Comparison of ENCODE assay signal across 1 cellular context in genomic region chr12:132327351-132328171, GRCh38.
TF ChIP-seq lines count a peak whose summit lies in the region.

No MANE protein-coding gene starts in this region.

TF ChIP-seq in HEK293, 187 proteins besides CTCF, POLR2A, EP300 and RAD21 (continued from another document):
- TF ChIP-seq, protein P1, sequence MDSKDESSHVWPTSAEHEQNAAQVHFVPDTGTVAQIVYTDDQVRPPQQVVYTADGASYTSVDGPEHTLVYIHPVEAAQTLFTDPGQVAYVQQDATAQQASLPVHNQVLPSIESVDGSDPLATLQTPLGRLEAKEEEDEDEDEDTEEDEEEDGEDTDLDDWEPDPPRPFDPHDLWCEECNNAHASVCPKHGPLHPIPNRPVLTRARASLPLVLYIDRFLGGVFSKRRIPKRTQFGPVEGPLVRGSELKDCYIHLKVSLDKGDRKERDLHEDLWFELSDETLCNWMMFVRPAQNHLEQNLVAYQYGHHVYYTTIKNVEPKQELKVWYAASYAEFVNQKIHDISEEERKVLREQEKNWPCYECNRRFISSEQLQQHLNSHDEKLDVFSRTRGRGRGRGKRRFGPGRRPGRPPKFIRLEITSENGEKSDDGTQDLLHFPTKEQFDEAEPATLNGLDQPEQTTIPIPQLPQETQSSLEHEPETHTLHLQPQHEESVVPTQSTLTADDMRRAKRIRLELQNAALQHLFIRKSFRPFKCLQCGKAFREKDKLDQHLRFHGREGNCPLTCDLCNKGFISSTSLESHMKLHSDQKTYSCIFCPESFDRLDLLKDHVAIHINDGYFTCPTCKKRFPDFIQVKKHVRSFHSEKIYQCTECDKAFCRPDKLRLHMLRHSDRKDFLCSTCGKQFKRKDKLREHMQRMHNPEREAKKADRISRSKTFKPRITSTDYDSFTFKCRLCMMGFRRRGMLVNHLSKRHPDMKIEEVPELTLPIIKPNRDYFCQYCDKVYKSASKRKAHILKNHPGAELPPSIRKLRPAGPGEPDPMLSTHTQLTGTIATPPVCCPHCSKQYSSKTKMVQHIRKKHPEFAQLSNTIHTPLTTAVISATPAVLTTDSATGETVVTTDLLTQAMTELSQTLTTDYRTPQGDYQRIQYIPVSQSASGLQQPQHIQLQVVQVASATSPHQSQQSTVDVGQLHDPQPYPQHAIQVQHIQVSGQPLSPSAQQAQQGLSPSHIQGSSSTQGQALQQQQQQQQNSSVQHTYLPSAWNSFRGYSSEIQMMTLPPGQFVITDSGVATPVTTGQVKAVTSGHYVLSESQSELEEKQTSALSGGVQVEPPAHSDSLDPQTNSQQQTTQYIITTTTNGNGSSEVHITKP (tag by site-specific recombination; IDR thresholded peaks at IDR 0.05), result no peak
- TF ChIP-seq, protein P2, sequence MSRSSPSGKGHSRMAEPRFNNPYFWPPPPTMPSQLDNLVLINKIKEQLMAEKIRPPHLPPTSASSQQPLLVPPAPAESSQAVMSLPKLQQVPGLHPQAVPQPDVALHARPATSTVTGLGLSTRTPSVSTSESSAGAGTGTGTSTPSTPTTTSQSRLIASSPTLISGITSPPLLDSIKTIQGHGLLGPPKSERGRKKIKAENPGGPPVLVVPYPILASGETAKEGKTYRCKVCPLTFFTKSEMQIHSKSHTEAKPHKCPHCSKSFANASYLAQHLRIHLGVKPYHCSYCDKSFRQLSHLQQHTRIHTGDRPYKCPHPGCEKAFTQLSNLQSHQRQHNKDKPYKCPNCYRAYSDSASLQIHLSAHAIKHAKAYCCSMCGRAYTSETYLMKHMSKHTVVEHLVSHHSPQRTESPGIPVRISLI (tag by site-specific recombination; IDR thresholded peaks at IDR 0.05), result no peak
- TF ChIP-seq ZBTB49 (tag by site-specific recombination; IDR thresholded peaks at IDR 0.05; ENCODE audit: low read depth), result no peak
- TF ChIP-seq ZNF133 (tag by site-specific recombination; IDR thresholded peaks at IDR 0.05), result no peak
- no peak for TF ChIP-seq ZNF670 (tag by site-specific recombination; IDR thresholded peaks at IDR 0.05; ENCODE audit: low read depth)
- TF ChIP-seq, protein P3, sequence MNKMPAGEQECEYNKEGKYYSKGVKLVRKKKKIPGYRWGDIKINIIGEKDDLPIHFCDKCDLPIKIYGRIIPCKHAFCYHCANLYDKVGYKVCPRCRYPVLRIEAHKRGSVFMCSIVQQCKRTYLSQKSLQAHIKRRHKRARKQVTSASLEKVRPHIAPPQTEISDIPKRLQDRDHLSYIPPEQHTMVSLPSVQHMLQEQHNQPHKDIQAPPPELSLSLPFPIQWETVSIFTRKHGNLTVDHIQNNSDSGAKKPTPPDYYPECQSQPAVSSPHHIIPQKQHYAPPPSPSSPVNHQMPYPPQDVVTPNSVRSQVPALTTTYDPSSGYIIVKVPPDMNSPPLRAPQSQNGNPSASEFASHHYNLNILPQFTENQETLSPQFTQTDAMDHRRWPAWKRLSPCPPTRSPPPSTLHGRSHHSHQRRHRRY (tag by site-specific recombination; IDR thresholded peaks at IDR 0.05), result no peak
- TF ChIP-seq ZBTB20 (tag by site-specific recombination; IDR thresholded peaks at IDR 0.05), result no peak
- TF ChIP-seq, protein P4, sequence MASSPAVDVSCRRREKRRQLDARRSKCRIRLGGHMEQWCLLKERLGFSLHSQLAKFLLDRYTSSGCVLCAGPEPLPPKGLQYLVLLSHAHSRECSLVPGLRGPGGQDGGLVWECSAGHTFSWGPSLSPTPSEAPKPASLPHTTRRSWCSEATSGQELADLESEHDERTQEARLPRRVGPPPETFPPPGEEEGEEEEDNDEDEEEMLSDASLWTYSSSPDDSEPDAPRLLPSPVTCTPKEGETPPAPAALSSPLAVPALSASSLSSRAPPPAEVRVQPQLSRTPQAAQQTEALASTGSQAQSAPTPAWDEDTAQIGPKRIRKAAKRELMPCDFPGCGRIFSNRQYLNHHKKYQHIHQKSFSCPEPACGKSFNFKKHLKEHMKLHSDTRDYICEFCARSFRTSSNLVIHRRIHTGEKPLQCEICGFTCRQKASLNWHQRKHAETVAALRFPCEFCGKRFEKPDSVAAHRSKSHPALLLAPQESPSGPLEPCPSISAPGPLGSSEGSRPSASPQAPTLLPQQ (tag by site-specific recombination; IDR thresholded peaks at IDR 0.05), result no peak
- no peak for TF ChIP-seq KLF7 (tag by site-specific recombination; IDR thresholded peaks at IDR 0.05; ENCODE audit: borderline replicate concordance)
- TF ChIP-seq, protein P5, sequence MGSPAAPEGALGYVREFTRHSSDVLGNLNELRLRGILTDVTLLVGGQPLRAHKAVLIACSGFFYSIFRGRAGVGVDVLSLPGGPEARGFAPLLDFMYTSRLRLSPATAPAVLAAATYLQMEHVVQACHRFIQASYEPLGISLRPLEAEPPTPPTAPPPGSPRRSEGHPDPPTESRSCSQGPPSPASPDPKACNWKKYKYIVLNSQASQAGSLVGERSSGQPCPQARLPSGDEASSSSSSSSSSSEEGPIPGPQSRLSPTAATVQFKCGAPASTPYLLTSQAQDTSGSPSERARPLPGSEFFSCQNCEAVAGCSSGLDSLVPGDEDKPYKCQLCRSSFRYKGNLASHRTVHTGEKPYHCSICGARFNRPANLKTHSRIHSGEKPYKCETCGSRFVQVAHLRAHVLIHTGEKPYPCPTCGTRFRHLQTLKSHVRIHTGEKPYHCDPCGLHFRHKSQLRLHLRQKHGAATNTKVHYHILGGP (tag by site-specific recombination; IDR thresholded peaks at IDR 0.05), result no peak
- no peak for TF ChIP-seq ZBTB48 (tag by site-specific recombination; IDR thresholded peaks at IDR 0.05)
- no peak for TF ChIP-seq SETDB1 (IDR thresholded peaks at IDR 0.05; ENCODE audit: insufficient read length, low read length)
- no peak for TF ChIP-seq ZNF621 (tag by site-specific recombination; IDR thresholded peaks at IDR 0.05)
- peak; percentile 70 for TF ChIP-seq ZBTB17 (tag by site-specific recombination; IDR thresholded peaks at IDR 0.05)
- peak; percentile 24; the same call in 1 of the 2 replicates for TF ChIP-seq GLIS2 (tag by site-specific recombination; IDR thresholded peaks at IDR 0.05)
- TF ChIP-seq ZNF37A (tag by site-specific recombination; IDR thresholded peaks at IDR 0.05), result no peak
- TF ChIP-seq ZNF311 (tag by site-specific recombination; IDR thresholded peaks at IDR 0.05; ENCODE audit: borderline replicate concordance), result no peak
- TF ChIP-seq PRDM2 (tag by site-specific recombination; IDR thresholded peaks at IDR 0.05; ENCODE audit: borderline replicate concordance), result no peak
- TF ChIP-seq, protein P6, sequence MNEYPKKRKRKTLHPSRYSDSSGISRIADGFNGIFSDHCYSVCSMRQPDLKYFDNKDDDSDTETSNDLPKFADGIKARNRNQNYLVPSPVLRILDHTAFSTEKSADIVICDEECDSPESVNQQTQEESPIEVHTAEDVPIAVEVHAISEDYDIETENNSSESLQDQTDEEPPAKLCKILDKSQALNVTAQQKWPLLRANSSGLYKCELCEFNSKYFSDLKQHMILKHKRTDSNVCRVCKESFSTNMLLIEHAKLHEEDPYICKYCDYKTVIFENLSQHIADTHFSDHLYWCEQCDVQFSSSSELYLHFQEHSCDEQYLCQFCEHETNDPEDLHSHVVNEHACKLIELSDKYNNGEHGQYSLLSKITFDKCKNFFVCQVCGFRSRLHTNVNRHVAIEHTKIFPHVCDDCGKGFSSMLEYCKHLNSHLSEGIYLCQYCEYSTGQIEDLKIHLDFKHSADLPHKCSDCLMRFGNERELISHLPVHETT (tag by site-specific recombination; IDR thresholded peaks at IDR 0.05), result no peak
- TF ChIP-seq FEZF1 (tag by site-specific recombination; IDR thresholded peaks at IDR 0.05), result no peak
- TF ChIP-seq ZNF660 (tag by site-specific recombination; IDR thresholded peaks at IDR 0.05), result 0 out of 2 replicates have a peak, but pooled peaks have one; percentile 33
